In genomic region chr20:56014998-56015397, GRCh38 we compare ENCODE assay signal across 39 cellular contexts. TPM values are rescaled to one million over a fixed set of nuclear protein-coding genes. Genes with fewer than 3 reads are reported as not detected.
"Had no signal": no experiment of that assay in that cellular context is flagged by ENCODE, and none has a peak within 500 bp of the region (broad histone marks: within the 10 kb centered on the region; RNA-seq: fewer than 3 reads in every experiment).

No MANE protein-coding gene starts in this region.

- H3K9me3 ChIP-seq: MG63 had no signal

- DNase-seq: Karpas-422, Kasumi-1, KG1, MG63, MM.1S, MV-4-11, NCI-H1048, NCI-H1092, NCI-H1092 treated with DMSO at 0.1 percent for 48 hours, NCI-H1105, NCI-H1105 treated with DMSO at 0.1 percent for 48 hours, NCI-H1417, NCI-H1417 treated with DMSO at 0.1 percent for 48 hours, NCI-H1436, NCI-H1436 treated with DMSO at 0.1 percent for 48 hours, NCI-H146, NCI-H1694, NCI-H1694 treated with DMSO at 0.1 percent for 48 hours, NCI-H187, NCI-H187 treated with DMSO at 0.1 percent for 48 hours, NCI-H1930, NCI-H2029, NCI-H2029 treated with DMSO at 0.1 percent for 48 hours, NCI-H2081, NCI-H2081 treated with DMSO at 0.1 percent for 48 hours, NCI-H2107, NCI-H2171, NCI-H2171 treated with DMSO at 0.1 percent for 48 hours, NCI-H2227 treated with DMSO at 0.1 percent for 48 hours, NCI-H226, NCI-H345, NCI-H446, NCI-H446 treated with DMSO at 0.1 percent for 48 hours, NCI-H510A had no signal

- H3K27me3 ChIP-seq: MG63 had no signal

- H3K4me3 ChIP-seq: MG63 had no signal

- H3K27ac ChIP-seq: KMS-11 had no signal

- H3K36me3 ChIP-seq: MG63 had no signal

RNA-seq across cellular contexts. Expression of gene CBLN4, which starts 9.7 kb away (rescaled TPM):
- total RNA-seq: LHCN-M2, M059J, MCF 10A, NCI-H460 had no signal
